Comparison of ENCODE assay signal across 8 cellular contexts in genomic region chr1:229117664-229118300, GRCh38.
DNase-seq lines count a peak whose midpoint lies in the region; ATAC-seq and TF ChIP-seq lines count a peak whose summit lies in the region.

No MANE protein-coding gene starts in this region.

- no peaks in the 10 kb centered on the region for H3K9me3 ChIP-seq in thyroid gland

- H3K36me3 ChIP-seq in thyroid gland = no peaks in the 10 kb centered on the region

- H3K27ac ChIP-seq in thyroid gland = peak overlapping the region; percentile 91 to 98 (median 94)

- peak in 1 of 2 donors; percentile 65 for TF ChIP-seq POLR2A in thyroid gland (IDR thresholded peaks at IDR 0.05)

- no peak overlapping the region for H3K4me3 ChIP-seq in thyroid gland (replicated peaks in 1 of 3)

- no peak for TF ChIP-seq CTCF in thyroid gland (IDR thresholded peaks at IDR 0.05)

- H3K4me1 ChIP-seq in thyroid gland = peaks cover 38 to 59% of the 10 kb centered on the region in 2 donors

- peak; percentile 94 for DNase-seq in H4 (ENCODE audit: low spot score)
- peak in 38 of 56 donors; percentile 13 to 76 (median 41) for DNase-seq in amygdala (lab: John Stamatoyannopoulos, UW)
- peak; percentile 27 for DNase-seq in iris pigment epithelial cell (ENCODE audit: low read depth)
- DNase-seq in thyroid gland = peak; percentile 98 to 99
- DNase-seq in cortex of kidney (lab: John Stamatoyannopoulos, UW) = no peak

- no peaks in the 10 kb centered on the region for H3K27me3 ChIP-seq in thyroid gland

- WGBS in thyroid gland, 2 donors = 10 to 15% methylated on average over 14 of the region's 14 CpGs

- intact Hi-C loops in thyroid gland (cut with DNase I) = no loop called here

- no peak for ATAC-seq in HG03025 (IDR thresholded peaks at IDR 0.05; ENCODE audit: low FRiP score, unreplicated experiment)
- no peak for ATAC-seq in GM21526 (IDR thresholded peaks at IDR 0.05; ENCODE audit: low FRiP score, unreplicated experiment)
- no peak for ATAC-seq in HG03159 (IDR thresholded peaks at IDR 0.05; ENCODE audit: unreplicated experiment)
